ENCODE assay signal across 18 cellular contexts in the genomic region with DNA sequence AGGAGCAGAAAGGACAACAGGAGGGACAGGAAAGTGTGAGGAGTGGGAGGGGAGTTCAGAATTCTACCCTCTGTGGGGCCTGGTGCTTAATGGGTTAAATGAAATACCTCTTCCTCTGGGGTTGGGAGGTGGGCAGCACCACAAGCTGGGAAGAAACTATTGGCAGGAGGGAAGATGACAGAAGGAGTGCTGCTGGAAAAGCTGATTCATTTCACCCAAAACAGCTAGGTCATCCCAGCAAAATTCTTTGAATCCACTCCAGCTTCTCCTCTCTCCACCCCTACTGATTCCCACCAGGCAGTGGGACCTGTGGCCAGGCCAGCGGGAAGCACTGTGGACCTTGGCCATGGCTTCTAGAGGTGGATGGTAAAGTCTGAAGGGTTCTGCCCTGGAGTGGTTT. TPM values are rescaled to one million over a fixed set of nuclear protein-coding genes. Genes with fewer than 3 reads are reported as not detected.
DNase-seq lines count a peak whose midpoint lies in the region; ATAC-seq, FAIRE-seq and TF ChIP-seq lines count a peak whose summit lies in the region.
"Had no signal": no experiment of that assay in that cellular context is flagged by ENCODE, and none has a peak within 500 bp of the region (broad histone marks: within the 10 kb centered on the region; RNA-seq: fewer than 3 reads in every experiment).

No MANE protein-coding gene starts in this region.

- intact Hi-C loops in pancreas (cut with DNase I) = loop anchor here in 1 of 3 donors (5.0 kb wide), 1 partner anchor 32 kb away; no protein-coding TSS in a partner anchor

- no peak overlapping the region for H2AFZ ChIP-seq in GM23338

- peaks cover 36% of the 10 kb centered on the region for H3K4me1 Mint-ChIP-seq in GM23338

- H3K27me3 Mint-ChIP-seq in GM23338 (ENCODE audit: insufficient read depth, low read depth, poor library complexity) = peaks cover 42% of the 10 kb centered on the region

- H3K9me3 Mint-ChIP-seq in GM23338 = no peaks in the 10 kb centered on the region; the same call in 2 of the 3 replicates
- H3K9me3 Mint-ChIP-seq: CD8-positive, alpha-beta memory T cell had no signal

- H3K27me3 ChIP-seq in GM23338 (ENCODE audit: insufficient read depth) (peaks cover 86% of the 10 kb centered on the region), pancreas (peaks cover 0 to 6% (median 0%) of the 10 kb centered on the region in 4 donors)

- FAIRE-seq in pancreas (lab: Jason Lieb, UNC) = no peak
- FAIRE-seq: A549 had no signal

- TF ChIP-seq CTCF in GM23338 (conservative IDR thresholded peaks at IDR 0.05; ENCODE audit: low read depth in 2 of 2) = no peak
- no peak for TF ChIP-seq CTCF in fibroblast of the aortic adventitia (IDR thresholded peaks at IDR 0.05; ENCODE audit: insufficient read depth, low read length)
- TF ChIP-seq CTCF in pancreas (IDR thresholded peaks at IDR 0.05) = no peak

- WGBS in pancreas, 2 donors = 57 to 61% methylated on average over 1 of the region's 1 CpG

- DNase-seq in A172 (ENCODE audit: low spot score) (peak; percentile 46), GM23338 (ENCODE audit: low spot score) (no peak), NCI-H446 treated with DMSO at 0.1 percent for 48 hours (lab: John Stamatoyannopoulos, UW) (peak; percentile 53), fibroblast of the aortic adventitia (ENCODE audit: low read depth) (peak; percentile 58), pancreas (no peak)
- DNase-seq: CD8-positive, alpha-beta memory T cell; DMS153; KG1; NCI-H1048; NCI-H146; NCI-H345; OCI-M1; SIG-M5 had no signal

- no peak overlapping the region for H3K27ac Mint-ChIP-seq in GM23338

- H3K9me2 ChIP-seq in GM23338 (ENCODE audit: insufficient read depth) = no peaks in the 10 kb centered on the region

- no peaks in the 10 kb centered on the region; the same call in 2 of the 3 replicates for H3K36me3 Mint-ChIP-seq in GM23338 (ENCODE audit: low read depth)

- no peaks in the 10 kb centered on the region for H4K20me1 ChIP-seq in GM23338 (replicated peaks; ENCODE audit: insufficient read depth)

- H3K4me1 ChIP-seq in GM23338 (ENCODE audit: insufficient read depth) (peaks cover 17% of the 10 kb centered on the region; the same call in 1 of the 2 replicates), pancreas (peaks cover 4 to 11% (median 8%) of the 10 kb centered on the region in 3 donors)

- no peak overlapping the region for H3K4me3 ChIP-seq in GM23338
- no peak overlapping the region for H3K4me3 ChIP-seq in fibroblast of the aortic adventitia (ENCODE audit: low read depth, low read length)
- no peak overlapping the region for H3K4me3 ChIP-seq in pancreas
- H3K4me3 ChIP-seq: A549; BLaER1 treated with 17β-estradiol and CSF1 and Interleukin-3, amounts not matched to agents 10 nM and 100 nM had no signal

- H3K9me3 ChIP-seq in pancreas = no peaks in the 10 kb centered on the region
- H3K9me3 ChIP-seq: A549; BLaER1 treated with 17β-estradiol and CSF1 and Interleukin-3, amounts not matched to agents 10 nM and 100 nM had no signal

- no peak for ATAC-seq in GM23338
- no peak for ATAC-seq in HG03571 (IDR thresholded peaks at IDR 0.05; ENCODE audit: unreplicated experiment)
- no peak for ATAC-seq in pancreas
- no peak for ATAC-seq in GM18520 (IDR thresholded peaks at IDR 0.05; ENCODE audit: unreplicated experiment)
- ATAC-seq: A549 had no signal

- peaks cover 5% of the 10 kb centered on the region; the same call in 1 of the 2 replicates for H3F3A ChIP-seq in GM23338 (replicated peaks; ENCODE audit: low read depth)

- H3K4me2 ChIP-seq in GM23338 = no peak overlapping the region
- H3K4me2 ChIP-seq: A549; BLaER1 treated with 17β-estradiol and CSF1 and Interleukin-3, amounts not matched to agents 10 nM and 100 nM had no signal

- no peaks in the 10 kb centered on the region for H3K36me3 ChIP-seq in GM23338 (ENCODE audit: insufficient read depth)
- H3K36me3 ChIP-seq in pancreas = no peaks in the 10 kb centered on the region
- H3K36me3 ChIP-seq: BLaER1 treated with 17β-estradiol and CSF1 and Interleukin-3, amounts not matched to agents 10 nM and 100 nM had no signal

- no peak overlapping the region; the same call in 2 of the 3 replicates for H3K4me3 Mint-ChIP-seq in GM23338

- H3K79me2 ChIP-seq in GM23338 (replicated peaks; ENCODE audit: insufficient read depth) = no peaks in the 10 kb centered on the region

- H3K27ac ChIP-seq in GM23338 (ENCODE audit: low read depth) = no peak overlapping the region
- H3K27ac ChIP-seq in pancreas = no peak overlapping the region
- H3K27ac ChIP-seq: A549; BLaER1 treated with 17β-estradiol and CSF1 and Interleukin-3, amounts not matched to agents 10 nM and 100 nM had no signal

TF ChIP-seq in GM23338, 12 proteins besides CTCF, POLR2A, EP300 and RAD21:
- TF ChIP-seq ETS1 (IDR thresholded peaks at IDR 0.05) (no peak), EZH2 (IDR thresholded peaks at IDR 0.05; ENCODE audit: low read depth, unreplicated experiment) (peak; percentile 22)

RNA-seq across cellular contexts. Expression of gene BCAN, which starts 12.8 kb away (rescaled TPM):
- total RNA-seq in A172 (2014; rRNA removed; shearing (Covaris generic)) = not detected in 2 replicates
- 5.5 and 8.0 TPM in 2 replicates for total RNA-seq in GM23338 (2014; rRNA removed; shearing (Covaris generic))
- 2.3 and 3.6 TPM in 2 replicates for polyA plus RNA-seq in GM23338 (2016; fragmentation: Nextera tagmentation; extraction: Ambion mirVana)
- not detected in 2 replicates for total RNA-seq in fibroblast of the aortic adventitia (ENCODE audit: low replicate concordance)
- under 1 TPM in 1 of 6 donors, not detected in 5; 0.12 TPM for total RNA-seq in pancreas
- polyA plus RNA-seq in pancreas = not detected
- total RNA-seq: CD8-positive, alpha-beta memory T cell had no signal
- polyA plus RNA-seq: A549; CD8-positive, alpha-beta memory T cell had no signal

RNA-seq across cellular contexts. Expression of gene NES, which starts 22.5 kb away (rescaled TPM):
- 60.4 and 105 TPM in 2 replicates for total RNA-seq in A172 (2014; rRNA removed; shearing (Covaris generic))
- 85.3 and 95.9 TPM in 2 replicates for total RNA-seq in GM23338 (2014; rRNA removed; shearing (Covaris generic))
- polyA plus RNA-seq in GM23338 (2016; fragmentation: Nextera tagmentation; extraction: Ambion mirVana) (25.0 and 27.5 TPM in 2 replicates), pancreas (1 to 10 TPM; 3.5 to 7.0 TPM)
- total RNA-seq in fibroblast of the aortic adventitia (ENCODE audit: low replicate concordance) (44.5 and 83.0 TPM in 2 replicates), pancreas (1 to 10 TPM; 1.1 to 7.6 (median 3.4) TPM)
- total RNA-seq: CD8-positive, alpha-beta memory T cell had no signal
- polyA plus RNA-seq: CD8-positive, alpha-beta memory T cell had no signal

RNA-seq across cellular contexts. Expression of gene HAPLN2, which starts 35.5 kb away (rescaled TPM):
- total RNA-seq in A172 (2014; rRNA removed; shearing (Covaris generic)) = 0.26 TPM in 1 of 2 replicates, not detected in the other
- total RNA-seq in GM23338 (2014; rRNA removed; shearing (Covaris generic)) = not detected in 2 replicates
- polyA plus RNA-seq in GM23338 (2016; fragmentation: Nextera tagmentation; extraction: Ambion mirVana) = 0.53 TPM in 1 of 2 replicates, not detected in the other
- total RNA-seq in fibroblast of the aortic adventitia (ENCODE audit: low replicate concordance) = not detected in 2 replicates
- total RNA-seq in pancreas = not detected
- under 1 TPM; 0.38 to 0.46 TPM for polyA plus RNA-seq in pancreas
- total RNA-seq: CD8-positive, alpha-beta memory T cell; RPMI7951 had no signal
- polyA plus RNA-seq: CD8-positive, alpha-beta memory T cell had no signal

RNA-seq across cellular contexts. Expression of gene CRABP2, which starts 50.7 kb away (rescaled TPM):
- 5.4 and 6.3 TPM in 2 replicates for total RNA-seq in A172 (2014; rRNA removed; shearing (Covaris generic))
- 35.1 and 45.9 TPM in 2 replicates for total RNA-seq in GM23338 (2014; rRNA removed; shearing (Covaris generic))
- polyA plus RNA-seq in GM23338 (2016; fragmentation: Nextera tagmentation; extraction: Ambion mirVana) = 137 and 138 TPM in 2 replicates
- total RNA-seq in fibroblast of the aortic adventitia (ENCODE audit: low replicate concordance) = 62.7 and 68.9 TPM in 2 replicates
- 1 to 10 TPM in 3 of 6 donors, under 1 TPM in 3; 0.38 to 5.0 (median 1.2) TPM for total RNA-seq in pancreas
- polyA plus RNA-seq in pancreas = 1 to 10 TPM; 3.3 to 4.0 TPM
- polyA plus RNA-seq: CD8-positive, alpha-beta memory T cell had no signal

RNA-seq across cellular contexts. Expression of gene GPATCH4, which starts 53.4 kb away (rescaled TPM):
- 53.1 and 54.1 TPM in 2 replicates for total RNA-seq in A172 (2014; rRNA removed; shearing (Covaris generic))
- 58.9 and 95.7 TPM in 2 replicates for total RNA-seq in GM23338 (2014; rRNA removed; shearing (Covaris generic))
- 174 and 187 TPM in 2 replicates for polyA plus RNA-seq in GM23338 (2016; fragmentation: Nextera tagmentation; extraction: Ambion mirVana)
- 12.2 and 18.9 TPM in 2 replicates for total RNA-seq in fibroblast of the aortic adventitia (ENCODE audit: low replicate concordance)
- total RNA-seq in pancreas = 10 to 100 TPM in 3 of 6 donors, 1 to 10 TPM in 3; 6.4 to 16.0 (median 11.4) TPM
- 10 to 100 TPM; 14.4 to 16.9 TPM for polyA plus RNA-seq in pancreas

Comparison
In these comparisons a context has a peak if more than half of its experiments do, and no peak if none do; other contexts are left out.
1. DNase-seq: peak in A172 (single experiment), NCI-H446 treated with DMSO at 0.1 percent for 48 hours (single experiment) and fibroblast of the aortic adventitia (single experiment); none in GM23338 (single experiment) and pancreas (0 of 6).